In the genomic region with DNA sequence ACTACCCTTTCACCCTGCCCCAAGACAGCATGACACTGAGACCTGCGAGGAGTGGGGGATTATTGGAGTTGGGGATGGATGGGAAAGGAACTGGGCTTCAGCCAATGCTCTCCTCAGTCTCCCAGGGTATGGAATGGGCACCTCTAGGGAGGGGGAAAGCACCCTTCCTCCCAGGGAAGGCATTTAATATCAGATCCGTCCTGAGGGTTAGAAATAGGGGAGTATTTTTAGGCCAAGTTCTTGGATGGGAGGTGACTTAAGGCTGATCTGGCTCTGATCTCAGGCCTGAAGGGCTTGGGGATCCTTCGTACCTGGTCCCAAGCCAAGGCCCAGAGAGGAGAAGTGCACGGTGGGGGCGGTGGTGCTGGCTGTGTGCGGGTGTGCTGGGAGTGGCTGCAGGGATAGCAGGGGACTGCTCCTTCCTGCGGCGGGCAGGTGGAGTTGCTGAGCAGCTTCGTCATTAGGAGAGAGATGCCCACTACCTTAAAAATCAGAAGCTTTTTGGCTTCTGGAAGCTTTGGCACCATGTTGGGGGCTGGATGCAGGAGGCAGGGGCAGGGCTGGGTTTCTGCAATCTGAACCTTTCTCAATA, we compare ENCODE assay signal across 35 cellular contexts. TPM values are rescaled to one million over a fixed set of nuclear protein-coding genes. Genes with fewer than 3 reads are reported as not detected.
DNase-seq lines count a peak whose midpoint lies in the region; ATAC-seq, FAIRE-seq and TF ChIP-seq lines count a peak whose summit lies in the region.
"Had no signal": no experiment of that assay in that cellular context is flagged by ENCODE, and none has a peak within 500 bp of the region (broad histone marks: within the 10 kb centered on the region; RNA-seq: fewer than 3 reads in every experiment).

No MANE protein-coding gene starts in this region.

- intact Hi-C loops in activated CD8-positive, alpha-beta T cell treated with anti-CD3 and anti-CD28 coated beads for 36 hours (cut with micrococcal nuclease), result no loop called here
- intact Hi-C loops in left lung (cut with DNase I) (loop anchor here in 1 of 2 donors (10.0 kb wide), 1 partner anchor 59 kb away; the partner anchor contains the start of gene SLC7A8), OCI-LY7 (cut with micrococcal nuclease; ENCODE audit: unreplicated experiment) (no loop called here)

- no peaks in the 10 kb centered on the region for H3K9me3 ChIP-seq in left lung
- no peaks in the 10 kb centered on the region for H3K9me3 ChIP-seq in thoracic aorta
- no peaks in the 10 kb centered on the region for H3K9me3 ChIP-seq in OCI-LY7 (ENCODE audit: low read length)
- H3K9me3 ChIP-seq: colonic mucosa, esophagus muscularis mucosa had no signal

- H3K27me3 Mint-ChIP-seq in activated CD8-positive, alpha-beta T cell treated with anti-CD3 and anti-CD28 coated beads, Interleukin-2, amount 10 ng/mL, durations not matched to agents 7 days and 5 days (ENCODE audit: low read depth), result no peaks in the 10 kb centered on the region
- H3K27me3 Mint-ChIP-seq in activated CD8-positive, alpha-beta T cell treated with anti-CD3 and anti-CD28 coated beads for 36 hours, result no peaks in the 10 kb centered on the region
- H3K27me3 Mint-ChIP-seq: B cell; naive thymus-derived CD8-positive, alpha-beta T cell had no signal

- H3K4me3 ChIP-seq in left lung (no peak overlapping the region), thoracic aorta (no peak overlapping the region), OCI-LY7 (ENCODE audit: low read depth, low read length, poor library complexity, severe bottlenecking) (no peak overlapping the region)
- H3K4me3 ChIP-seq: cardiac muscle cell, colonic mucosa, esophagus muscularis mucosa, hepatocyte, PC-9 had no signal

- H4K20me1 ChIP-seq in OCI-LY7 (ENCODE audit: insufficient read depth, low read length), result no peaks in the 10 kb centered on the region

- H3K27me3 ChIP-seq in left lung (no peaks in the 10 kb centered on the region), thoracic aorta (replicated peaks; ENCODE audit: insufficient read depth) (no peaks in the 10 kb centered on the region)
- H3K27me3 ChIP-seq: cardiac muscle cell, colonic mucosa, esophagus muscularis mucosa, hepatocyte had no signal

- H3K9me2 ChIP-seq in OCI-LY7 (ENCODE audit: insufficient read depth, low read length), result no peaks in the 10 kb centered on the region

- H3K36me3 Mint-ChIP-seq in activated CD8-positive, alpha-beta T cell treated with anti-CD3 and anti-CD28 coated beads, Interleukin-2, amount 10 ng/mL, durations not matched to agents 7 days and 5 days (ENCODE audit: low read depth), result no peaks in the 10 kb centered on the region
- no peaks in the 10 kb centered on the region for H3K36me3 Mint-ChIP-seq in activated CD8-positive, alpha-beta T cell treated with anti-CD3 and anti-CD28 coated beads for 36 hours (ENCODE audit: low read depth)
- H3K36me3 Mint-ChIP-seq: activated naive CD4-positive, alpha-beta T cell treated with anti-CD3 and anti-CD28 coated beads, Interleukin-2, amount 10 ng/mL, durations not matched to agents 7 days and 5 days had no signal

- DNase-seq in activated CD8-positive, alpha-beta T cell treated with anti-CD3 and anti-CD28 coated beads, Interleukin-2, amount 10 ng/mL, durations not matched to agents 7 days and 5 days, result no peak
- no peak for DNase-seq in activated CD8-positive, alpha-beta T cell treated with anti-CD3 and anti-CD28 coated beads for 36 hours
- DNase-seq in RWPE1 (ENCODE audit: low spot score), result no peak
- DNase-seq in left lung, result no peak
- DNase-seq in thoracic aorta (ENCODE audit: low spot score), result no peak
- DNase-seq in urothelium cell line (ENCODE audit: low spot score), result no peak
- no peak for DNase-seq in OCI-LY7 (ENCODE audit: low spot score)
- no peak for DNase-seq in NCI-H748 (lab: John Stamatoyannopoulos, UW; ENCODE audit: unreplicated experiment)
- DNase-seq: activated CD4-positive, alpha-beta T cell treated with anti-CD3 and anti-CD28 coated beads, Interleukin-2, amount 10 ng/mL, durations not matched to agents 7 days and 5 days; activated naive CD4-positive, alpha-beta T cell treated with anti-CD3 and anti-CD28 coated beads, Interleukin-2, amount 10 ng/mL, durations not matched to agents 7 days and 5 days; anterior cingulate cortex; CD8-positive, alpha-beta T cell; colonic mucosa; DMS153; effector memory CD4-positive, alpha-beta T cell; Karpas-422; naive thymus-derived CD8-positive, alpha-beta T cell; NCI-H1417 treated with DMSO at 0.1 percent for 48 hours; NCI-H510A; PC-9; retina; SHP77 treated with DMSO at 0.1 percent for 48 hours; stimulated activated CD4-positive, alpha-beta T cell treated with anti-CD3 and anti-CD28 coated beads, Interleukin-12 subunit alpha, Interleukin-12 subunit beta, amount 100 ng/mL, for 4 hours; stimulated activated CD4-positive, alpha-beta T cell treated with anti-CD3 and anti-CD28 coated beads, Interleukin-4, amount 100 ng/mL, for 1 hour had no signal

- H3K36me3 ChIP-seq in left lung (peaks cover 0 to 18% of the 10 kb centered on the region in 2 donors), thoracic aorta (peaks cover 18% of the 10 kb centered on the region), OCI-LY7 (ENCODE audit: insufficient read depth, low read length) (no peaks in the 10 kb centered on the region)
- H3K36me3 ChIP-seq: cardiac muscle cell, colonic mucosa had no signal

- H3K4me3 Mint-ChIP-seq in activated CD8-positive, alpha-beta T cell treated with anti-CD3 and anti-CD28 coated beads, Interleukin-2, amount 10 ng/mL, durations not matched to agents 7 days and 5 days, result no peak overlapping the region
- no peak overlapping the region for H3K4me3 Mint-ChIP-seq in activated CD8-positive, alpha-beta T cell treated with anti-CD3 and anti-CD28 coated beads for 36 hours
- H3K4me3 Mint-ChIP-seq: activated CD4-positive, alpha-beta T cell treated with anti-CD3 and anti-CD28 coated beads, Interleukin-2, amount 10 ng/mL, durations not matched to agents 7 days and 5 days; activated naive CD4-positive, alpha-beta T cell treated with anti-CD3 and anti-CD28 coated beads, Interleukin-2, amount 10 ng/mL, durations not matched to agents 7 days and 5 days; B cell; CD8-positive, alpha-beta T cell; naive thymus-derived CD8-positive, alpha-beta T cell had no signal

- H3K4me1 Mint-ChIP-seq in activated CD8-positive, alpha-beta T cell treated with anti-CD3 and anti-CD28 coated beads, Interleukin-2, amount 10 ng/mL, durations not matched to agents 7 days and 5 days (ENCODE audit: low read depth), result peaks cover 20% of the 10 kb centered on the region
- H3K4me1 Mint-ChIP-seq in activated CD8-positive, alpha-beta T cell treated with anti-CD3 and anti-CD28 coated beads for 36 hours (ENCODE audit: low read depth), result peaks cover 6% of the 10 kb centered on the region

- H3K79me2 ChIP-seq in OCI-LY7 (ENCODE audit: insufficient read depth, low read depth, low read length), result no peaks in the 10 kb centered on the region
- H3K79me2 ChIP-seq: hepatocyte had no signal

- no peak for FAIRE-seq in urothelium cell line (lab: Jason Lieb, UNC)
- FAIRE-seq: A204.1, frontal cortex, GM12892 had no signal

- POLR2A ChIA-PET in activated CD8-positive, alpha-beta T cell treated with anti-CD3 and anti-CD28 coated beads, Interleukin-2, amount 10 ng/mL, durations not matched to agents 7 days and 5 days (lab: Charles Lee), result no interaction called here
- POLR2A ChIA-PET in activated CD8-positive, alpha-beta T cell treated with anti-CD3 and anti-CD28 coated beads for 36 hours (lab: Charles Lee), result no interaction called here
- POLR2A ChIA-PET in RWPE1 (lab: Yijun Ruan, JAX; ENCODE audit: low non-redundant PET), result no interaction called here
- POLR2A ChIA-PET in OCI-LY7 (lab: Charles Lee), result interaction anchor here (0.6 kb wide), 1 partner anchor 157 kb away, joined by 3 read pairs; no protein-coding TSS in a partner anchor

- H3K9me3 Mint-ChIP-seq in activated CD8-positive, alpha-beta T cell treated with anti-CD3 and anti-CD28 coated beads, Interleukin-2, amount 10 ng/mL, durations not matched to agents 7 days and 5 days (ENCODE audit: insufficient read depth), result no peaks in the 10 kb centered on the region
- H3K9me3 Mint-ChIP-seq in activated CD8-positive, alpha-beta T cell treated with anti-CD3 and anti-CD28 coated beads for 36 hours, result no peaks in the 10 kb centered on the region
- H3K9me3 Mint-ChIP-seq: activated CD4-positive, alpha-beta T cell treated with anti-CD3 and anti-CD28 coated beads, Interleukin-2, amount 10 ng/mL, durations not matched to agents 7 days and 5 days; activated naive CD4-positive, alpha-beta T cell treated with anti-CD3 and anti-CD28 coated beads, Interleukin-2, amount 10 ng/mL, durations not matched to agents 7 days and 5 days; CD8-positive, alpha-beta T cell; naive thymus-derived CD8-positive, alpha-beta T cell had no signal

- BruUV-seq in OCI-LY7 (replicated peaks; lab: Mats Ljungman, UMichigan), result no TSS peak

- no peak overlapping the region for H3K4me2 ChIP-seq in OCI-LY7 (ENCODE audit: low read length)
- H3K4me2 ChIP-seq: hepatocyte, PC-9 had no signal

- no peak for ATAC-seq in activated CD8-positive, alpha-beta T cell treated with anti-CD3 and anti-CD28 coated beads, Interleukin-2, amount 10 ng/mL, durations not matched to agents 7 days and 5 days
- no peak for ATAC-seq in activated CD8-positive, alpha-beta T cell treated with anti-CD3 and anti-CD28 coated beads for 36 hours
- ATAC-seq in left lung, result peak; percentile 24
- ATAC-seq in thoracic aorta (ENCODE audit: insufficient number of reproducible peaks, low FRiP score, low read depth), result no peak
- ATAC-seq: CD8-positive, alpha-beta T cell; naive thymus-derived CD8-positive, alpha-beta T cell had no signal

- no peak overlapping the region for H2AFZ ChIP-seq in OCI-LY7 (ENCODE audit: low read length)
- H2AFZ ChIP-seq: hepatocyte, PC-9 had no signal

- H3K27ac ChIP-seq in RWPE1 (peak overlapping the region; percentile 43), left lung (no peak overlapping the region), thoracic aorta (peak overlapping the region; percentile 47 to 69), OCI-LY7 (ENCODE audit: low read depth, low read length, poor library complexity, severe bottlenecking) (no peak overlapping the region)
- H3K27ac ChIP-seq: cardiac muscle cell, colonic mucosa, hepatocyte, PC-9 had no signal

- CTCF ChIA-PET in activated CD8-positive, alpha-beta T cell treated with anti-CD3 and anti-CD28 coated beads, Interleukin-2, amount 10 ng/mL, durations not matched to agents 7 days and 5 days (lab: Charles Lee), result no interaction called here
- CTCF ChIA-PET in activated CD8-positive, alpha-beta T cell treated with anti-CD3 and anti-CD28 coated beads for 36 hours (lab: Charles Lee), result interaction anchor here (1.5 to 13.3 kb wide), 2 partner anchors 57 to 60 kb away, joined by 4 to 290 read pairs; partner anchors contain the start of gene SLC7A8
- CTCF ChIA-PET in RWPE1 (lab: Yijun Ruan, JAX), result interaction anchor here (0.7 kb wide), 1 partner anchor 61 kb away, joined by 5 read pairs; no protein-coding TSS in a partner anchor
- CTCF ChIA-PET in OCI-LY7 (lab: Charles Lee; ENCODE audit: unreplicated experiment), result no interaction called here

- H3K27ac Mint-ChIP-seq in activated CD8-positive, alpha-beta T cell treated with anti-CD3 and anti-CD28 coated beads, Interleukin-2, amount 10 ng/mL, durations not matched to agents 7 days and 5 days, result peak overlapping the region; percentile 12
- H3K27ac Mint-ChIP-seq in activated CD8-positive, alpha-beta T cell treated with anti-CD3 and anti-CD28 coated beads for 36 hours, result no peak overlapping the region
- H3K27ac Mint-ChIP-seq: activated CD4-positive, alpha-beta T cell treated with anti-CD3 and anti-CD28 coated beads, Interleukin-2, amount 10 ng/mL, durations not matched to agents 7 days and 5 days; B cell; CD8-positive, alpha-beta T cell had no signal

- TF ChIP-seq CTCF in activated CD8-positive, alpha-beta T cell treated with anti-CD3 and anti-CD28 coated beads for 36 hours (IDR thresholded peaks at IDR 0.05), result no peak
- TF ChIP-seq CTCF in RWPE1 (conservative IDR thresholded peaks at IDR 0.05; ENCODE audit: low read depth) (no peak), left lung (IDR thresholded peaks at IDR 0.05) (no peak), thoracic aorta (IDR thresholded peaks at IDR 0.05) (no peak), OCI-LY7 (conservative IDR thresholded peaks at IDR 0.05; ENCODE audit: low read length) (no peak)

- peaks cover 6 to 15% of the 10 kb centered on the region in 2 donors for H3K4me1 ChIP-seq in left lung
- peaks cover 15 to 54% of the 10 kb centered on the region in 2 donors for H3K4me1 ChIP-seq in thoracic aorta (ENCODE audit: control insufficient read depth in 1 of 2, low read depth in 2 of 2)
- H3K4me1 ChIP-seq in OCI-LY7 (ENCODE audit: insufficient read depth, low read length, poor library complexity, severe bottlenecking), result peaks cover 12% of the 10 kb centered on the region
- H3K4me1 ChIP-seq: colonic mucosa had no signal

RNA-seq across cellular contexts. Expression of gene CEBPE, which starts 7.0 kb away (rescaled TPM):
- total RNA-seq in activated CD8-positive, alpha-beta T cell treated with anti-CD3 and anti-CD28 coated beads, Interleukin-2, amount 10 ng/mL, durations not matched to agents 7 days and 5 days, result under 1 TPM; 0.50 to 0.92 TPM
- total RNA-seq in activated CD8-positive, alpha-beta T cell treated with anti-CD3 and anti-CD28 coated beads for 36 hours, result under 1 TPM; 0.27 to 0.34 TPM
- total RNA-seq in left lung (1 to 10 TPM in 1 of 2 donors, under 1 TPM in 1; 0.26 to 1.0 TPM), thoracic aorta (not detected), OCI-LY7 (2022) (2.2 and 2.3 TPM in 2 replicates)
- 0.67 and 1.1 TPM in 2 replicates for total RNA-seq in OCI-LY7 (2014; rRNA removed; shearing (Covaris generic))
- total RNA-seq: cardiac muscle cell; CD8-positive, alpha-beta T cell; colonic mucosa; frontal cortex; hepatocyte; osteoblast; PC-9; urinary bladder had no signal

RNA-seq across cellular contexts. Expression of gene CIROP, which starts 21.2 kb away (rescaled TPM):
- total RNA-seq in activated CD8-positive, alpha-beta T cell treated with anti-CD3 and anti-CD28 coated beads, Interleukin-2, amount 10 ng/mL, durations not matched to agents 7 days and 5 days, result not detected
- not detected for total RNA-seq in activated CD8-positive, alpha-beta T cell treated with anti-CD3 and anti-CD28 coated beads for 36 hours
- not detected for total RNA-seq in left lung
- 1 to 10 TPM in 1 of 2 donors, not detected in 1; 1.1 TPM for total RNA-seq in thoracic aorta
- not detected in 2 replicates for total RNA-seq in OCI-LY7 (2014; rRNA removed; shearing (Covaris generic))
- total RNA-seq in OCI-LY7 (2022), result not detected in 2 replicates
- total RNA-seq: activated CD4-positive, alpha-beta T cell treated with anti-CD3 and anti-CD28 coated beads, Interleukin-2, amount 10 ng/mL, durations not matched to agents 7 days and 5 days; B cell; CD8-positive, alpha-beta T cell; colonic mucosa; frontal cortex; hepatocyte; liver; naive thymus-derived CD8-positive, alpha-beta T cell; osteoblast; PC-9; subcutaneous adipose tissue; urinary bladder had no signal

RNA-seq across cellular contexts. Expression of gene C14orf119, which starts 30.7 kb away (rescaled TPM):
- total RNA-seq in activated CD8-positive, alpha-beta T cell treated with anti-CD3 and anti-CD28 coated beads, Interleukin-2, amount 10 ng/mL, durations not matched to agents 7 days and 5 days, result 10 to 100 TPM; 46.0 to 47.0 TPM
- 10 to 100 TPM; 49.2 to 51.1 TPM for total RNA-seq in activated CD8-positive, alpha-beta T cell treated with anti-CD3 and anti-CD28 coated beads for 36 hours
- total RNA-seq in left lung (10 to 100 TPM; 52.6 to 67.6 TPM), thoracic aorta (10 to 100 TPM; 18.0 to 18.4 TPM), OCI-LY7 (2022) (37.0 and 42.4 TPM in 2 replicates)
- 25.9 and 44.5 TPM in 2 replicates for total RNA-seq in OCI-LY7 (2014; rRNA removed; shearing (Covaris generic))

RNA-seq across cellular contexts. Expression of gene ACIN1, which starts 31.1 kb away (rescaled TPM):
- total RNA-seq in activated CD8-positive, alpha-beta T cell treated with anti-CD3 and anti-CD28 coated beads, Interleukin-2, amount 10 ng/mL, durations not matched to agents 7 days and 5 days, result 100 to 1,000 TPM; 161 to 177 TPM
- 100 to 1,000 TPM; 132 to 139 TPM for total RNA-seq in activated CD8-positive, alpha-beta T cell treated with anti-CD3 and anti-CD28 coated beads for 36 hours
- total RNA-seq in left lung (100 to 1,000 TPM; 137 to 159 TPM), thoracic aorta (100 to 1,000 TPM; 117 to 154 TPM), OCI-LY7 (2022) (203 and 206 TPM in 2 replicates)
- 107 and 130 TPM in 2 replicates for total RNA-seq in OCI-LY7 (2014; rRNA removed; shearing (Covaris generic))

RNA-seq across cellular contexts. Expression of gene SLC7A8, which starts 57.4 kb away (rescaled TPM):
- under 1 TPM; 0.24 to 0.57 TPM for total RNA-seq in activated CD8-positive, alpha-beta T cell treated with anti-CD3 and anti-CD28 coated beads, Interleukin-2, amount 10 ng/mL, durations not matched to agents 7 days and 5 days
- total RNA-seq in activated CD8-positive, alpha-beta T cell treated with anti-CD3 and anti-CD28 coated beads for 36 hours, result 1 to 10 TPM; 1.5 to 1.9 TPM
- total RNA-seq in left lung (10 to 100 TPM; 38.5 to 42.2 TPM), thoracic aorta (10 to 100 TPM; 18.4 to 28.0 TPM), OCI-LY7 (2022) (6.2 and 11.4 TPM in 2 replicates)
- 0.49 and 4.0 TPM in 2 replicates for total RNA-seq in OCI-LY7 (2014; rRNA removed; shearing (Covaris generic))

Comparison
In these comparisons a context has a peak if more than half of its experiments do, and no peak if none do; other contexts are left out.
1. CTCF ChIA-PET loops: an anchor here in activated CD8-positive, alpha-beta T cell treated with anti-CD3 and anti-CD28 coated beads for 36 hours (1.5 to 13.3 kb wide) and RWPE1 (0.7 kb wide); none called in activated CD8-positive, alpha-beta T cell treated with anti-CD3 and anti-CD28 coated beads, Interleukin-2, amount 10 ng/mL, durations not matched to agents 7 days and 5 days and OCI-LY7.
2. H3K27ac ChIP-seq: peak in RWPE1 (single experiment) and thoracic aorta (2 of 2); none in left lung (0 of 2) and OCI-LY7 (single experiment).